24 cellular contexts compared by ENCODE assay signal in the genomic region with DNA sequence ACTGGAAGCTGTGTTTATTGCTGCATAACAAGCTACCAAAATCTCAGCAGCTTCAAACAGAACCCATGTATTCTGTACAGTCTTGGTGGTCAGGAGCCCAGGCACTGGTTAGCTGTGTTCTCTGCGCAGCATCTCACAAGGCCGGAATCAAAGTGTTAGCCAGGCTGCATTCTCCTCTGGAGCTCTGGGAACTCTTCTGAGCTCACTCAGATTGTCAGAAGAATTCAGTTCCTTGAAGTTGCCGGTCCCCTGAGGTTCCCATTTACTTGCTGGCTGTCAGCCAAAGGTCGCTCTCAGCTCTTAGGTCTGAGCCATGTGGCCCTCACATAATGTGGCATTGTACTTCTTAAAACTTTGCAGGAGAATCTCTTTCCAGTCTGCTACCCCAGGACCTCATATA.
DNase-seq lines count a peak whose midpoint lies in the region; ATAC-seq, FAIRE-seq and TF ChIP-seq lines count a peak whose summit lies in the region.
"Had no signal": no experiment of that assay in that cellular context is flagged by ENCODE, and none has a peak within 500 bp of the region (broad histone marks: within the 10 kb centered on the region; RNA-seq: fewer than 3 reads in every experiment).

No MANE protein-coding gene starts in this region.

- 63% methylated on average over 4 of the region's 4 CpGs for WGBS in SK-N-SH (ENCODE audit: low lambda C conversion rate)

- H3K9me3 Mint-ChIP-seq in mesothelial cell of epicardium, result no peaks in the 10 kb centered on the region
- H3K9me3 Mint-ChIP-seq in activated naive CD4-positive, alpha-beta T cell treated with anti-CD3 and anti-CD28 coated beads, Interleukin-2, amount 50 U/mL, for 72 hours, result peaks cover 0 to 3% of the 10 kb centered on the region in 2 donors
- H3K9me3 Mint-ChIP-seq: activated T-helper 2 cell treated with anti-CD3 and anti-CD28 coated beads, Interferon-gamma antibody, Interleukin-2, Interleukin-4, amounts not matched to agents 10 μg/mL and 5 μg/mL and 100 μg/mL, durations not matched to agents 14 hours and 24 hours and 36 hours; T-helper 2 cell treated with Interferon-gamma antibody and Interleukin-4, amounts not matched to agents 5 μg/mL and 100 μg/mL, for 36 hours had no signal

- peak overlapping the region; percentile 7 for H3K27ac Mint-ChIP-seq in mesothelial cell of epicardium
- H3K27ac Mint-ChIP-seq in activated naive CD4-positive, alpha-beta T cell treated with anti-CD3 and anti-CD28 coated beads, Interleukin-2, amount 50 U/mL, for 72 hours, result no peak overlapping the region
- H3K27ac Mint-ChIP-seq: activated naive CD8-positive, alpha-beta T cell; activated T-helper 2 cell treated with anti-CD3 and anti-CD28 coated beads, Interferon-gamma antibody, Interleukin-2, Interleukin-4, amounts not matched to agents 10 μg/mL and 5 μg/mL and 100 μg/mL, durations not matched to agents 14 hours and 24 hours and 36 hours; progenitor cell of endocrine pancreas; T-helper 2 cell treated with Interferon-gamma antibody and Interleukin-4, amounts not matched to agents 5 μg/mL and 100 μg/mL, for 36 hours had no signal

- intact Hi-C loops in Right ventricle myocardium inferior (cut with DNase I), result no loop called here

- no peak for FAIRE-seq in GM19239 (lab: Jason Lieb, UNC)

- no peaks in the 10 kb centered on the region for H3K27me3 Mint-ChIP-seq in mesothelial cell of epicardium (ENCODE audit: low read depth)

- DNase-seq in cardiac muscle cell (ENCODE audit: low read depth in 1 of 2, low spot score in 1 of 2) (peak; percentile 19 to 33), Right ventricle myocardium inferior (ENCODE audit: missing footprints) (no peak), SK-MEL-5 (ENCODE audit: low read depth, low spot score) (peak; percentile 9), mesothelial cell of epicardium (ENCODE audit: low spot score in 2 of 2, unreplicated experiment in 2 of 2) (no peak), SK-N-SH (no peak), GM19239 (ENCODE audit: insufficient read length, low spot score) (no peak)
- no peak for DNase-seq in activated naive CD4-positive, alpha-beta T cell treated with anti-CD3 and anti-CD28 coated beads, Interleukin-2, amount 50 U/mL, for 72 hours (ENCODE audit: low spot score in 2 of 2)
- DNase-seq: activated CD8-positive, alpha-beta memory T cell treated with anti-CD3 and anti-CD28 coated beads, Interleukin-2, amount 50 U/mL, for 4 hours; aorta; C1 segment of cervical spinal cord; Calu3; dermis blood vessel endothelial cell; IMR-90; lower lobe of right lung; NCI-H1436 treated with DMSO at 0.1 percent for 48 hours; NCI-H2107; NCI-H524; stomach; transverse colon had no signal

- no peaks in the 10 kb centered on the region for H3K9me3 ChIP-seq in cardiac muscle cell (ENCODE audit: low read depth)
- H3K9me3 ChIP-seq in SK-N-SH, result no peaks in the 10 kb centered on the region
- H3K9me3 ChIP-seq: lower lobe of right lung, stomach, transverse colon had no signal

- H3K4me1 ChIP-seq in cardiac muscle cell (ENCODE audit: low read depth) (no peaks in the 10 kb centered on the region), SK-N-SH (ENCODE audit: control insufficient read depth in 1 of 2, insufficient read depth in 2 of 2, low read depth in 1 of 2, low read length in 1 of 2) (no peaks in the 10 kb centered on the region; a peak in 1 of 4 replicates)
- H3K4me1 ChIP-seq: lower lobe of right lung, stomach, transverse colon had no signal

- H3K27ac ChIP-seq in cardiac muscle cell (no peak overlapping the region), SK-N-SH (ENCODE audit: low read depth in 2 of 2, low read length in 1 of 2) (no peak overlapping the region)
- H3K27ac ChIP-seq: lower lobe of right lung, stomach, transverse colon had no signal

- TF ChIP-seq CTCF in cardiac muscle cell (IDR thresholded peaks at IDR 0.05; ENCODE audit: low read depth, low read length) (no peak), mesothelial cell of epicardium (IDR thresholded peaks at IDR 0.05; ENCODE audit: unreplicated experiment) (no peak), SK-N-SH (IDR thresholded peaks at IDR 0.05) (no peak)

- H2AFZ ChIP-seq in SK-N-SH (ENCODE audit: low read depth), result no peak overlapping the region

- no peaks in the 10 kb centered on the region for H3K9me2 ChIP-seq in SK-N-SH

- ATAC-seq in Right ventricle myocardium inferior, result no peak
- ATAC-seq in activated naive CD4-positive, alpha-beta T cell treated with anti-CD3 and anti-CD28 coated beads, Interleukin-2, amount 50 U/mL, for 72 hours, result no peak
- no peak for ATAC-seq in GM18517 (IDR thresholded peaks at IDR 0.05; ENCODE audit: unreplicated experiment)
- ATAC-seq: lower lobe of right lung had no signal

- no peak overlapping the region for H3K4me3 Mint-ChIP-seq in mesothelial cell of epicardium
- H3K4me3 Mint-ChIP-seq: activated naive CD8-positive, alpha-beta T cell; T-helper 2 cell treated with Interferon-gamma antibody and Interleukin-4, amounts not matched to agents 5 μg/mL and 100 μg/mL, for 36 hours had no signal

- H3K4me1 Mint-ChIP-seq in mesothelial cell of epicardium, result peaks cover 37% of the 10 kb centered on the region

- POLR2A ChIA-PET in SK-N-SH (lab: Yijun Ruan, JAX), result no interaction called here

- H3K27me3 ChIP-seq in cardiac muscle cell (peaks cover 3% of the 10 kb centered on the region), SK-N-SH (ENCODE audit: insufficient read depth) (no peaks in the 10 kb centered on the region)
- H3K27me3 ChIP-seq: transverse colon had no signal

- no peak for TF ChIP-seq EP300 in SK-N-SH (IDR thresholded peaks at IDR 0.05; ENCODE audit: borderline replicate concordance in 1 of 2, low read depth in 1 of 2, low read length in 1 of 2)

- in situ Hi-C loops in SK-MEL-5 (cut with HindIII; ENCODE audit: low pct_unique_long_range_greater_than_20kb, low sequenced_read_pairs), result no loop called here

- CTCF ChIA-PET in SK-N-SH (lab: Yijun Ruan, JAX), result no interaction called here

- no peak overlapping the region for H3K4me2 ChIP-seq in SK-N-SH

- H3K4me3 ChIP-seq in cardiac muscle cell (no peak overlapping the region), SK-N-SH (ENCODE audit: low read depth in 2 of 2, low read length in 1 of 2) (no peak overlapping the region)
- H3K4me3 ChIP-seq: lower lobe of right lung, stomach, transverse colon had no signal

- H3F3A ChIP-seq in SK-N-SH (replicated peaks; ENCODE audit: insufficient read depth), result no peaks in the 10 kb centered on the region

- H3K79me2 ChIP-seq in SK-N-SH (ENCODE audit: insufficient read depth), result no peaks in the 10 kb centered on the region

- no peak overlapping the region for H3K9ac ChIP-seq in SK-N-SH

- H3K36me3 ChIP-seq in cardiac muscle cell (no peaks in the 10 kb centered on the region), SK-N-SH (replicated peaks in 1 of 2; ENCODE audit: control insufficient read depth in 1 of 2, insufficient read depth in 2 of 2, low read length in 1 of 2) (no peaks in the 10 kb centered on the region)
- H3K36me3 ChIP-seq: lower lobe of right lung, stomach, transverse colon had no signal

- H4K20me1 ChIP-seq in SK-N-SH (ENCODE audit: insufficient read depth), result no peaks in the 10 kb centered on the region

- no peak for TF ChIP-seq RAD21 in SK-N-SH (IDR thresholded peaks at IDR 0.05; ENCODE audit: low read length)

- H3K36me3 Mint-ChIP-seq in mesothelial cell of epicardium, result no peaks in the 10 kb centered on the region
- no peaks in the 10 kb centered on the region for H3K36me3 Mint-ChIP-seq in activated naive CD4-positive, alpha-beta T cell treated with anti-CD3 and anti-CD28 coated beads, Interleukin-2, amount 50 U/mL, for 72 hours
- H3K36me3 Mint-ChIP-seq: activated naive CD8-positive, alpha-beta T cell had no signal

TF ChIP-seq in SK-N-SH, 30 proteins besides CTCF, POLR2A, EP300 and RAD21:
- TF ChIP-seq EZH2phosphoT487 (IDR thresholded peaks at IDR 0.05; ENCODE audit: borderline replicate concordance, low read depth) (no peak), POLR2AphosphoS5 (IDR thresholded peaks at IDR 0.05; ENCODE audit: low read depth, low read length) (no peak), MEF2A (IDR thresholded peaks at IDR 0.05; ENCODE audit: borderline replicate concordance, low read depth) (no peak), USF2 (IDR thresholded peaks at IDR 0.05; ENCODE audit: borderline replicate concordance, low read depth, low read length) (no peak), RXRA (IDR thresholded peaks at IDR 0.05; ENCODE audit: borderline replicate concordance, low read depth) (no peak), TEAD4 (IDR thresholded peaks at IDR 0.05; ENCODE audit: borderline replicate concordance, insufficient read depth) (no peak), GATA2 (CRISPR knock-in tag; IDR thresholded peaks at IDR 0.05) (no peak), GABPA (IDR thresholded peaks at IDR 0.05; ENCODE audit: low read depth) (no peak), ELF1 (IDR thresholded peaks at IDR 0.05) (no peak), TAF1 (IDR thresholded peaks at IDR 0.05; ENCODE audit: borderline replicate concordance, low read depth, low read length) (no peak), SMC3 (IDR thresholded peaks at IDR 0.05; ENCODE audit: low read depth, low read length) (no peak), FOXJ3 (CRISPR knock-in tag; IDR thresholded peaks at IDR 0.05) (no peak)
- TF ChIP-seq, protein P1, sequence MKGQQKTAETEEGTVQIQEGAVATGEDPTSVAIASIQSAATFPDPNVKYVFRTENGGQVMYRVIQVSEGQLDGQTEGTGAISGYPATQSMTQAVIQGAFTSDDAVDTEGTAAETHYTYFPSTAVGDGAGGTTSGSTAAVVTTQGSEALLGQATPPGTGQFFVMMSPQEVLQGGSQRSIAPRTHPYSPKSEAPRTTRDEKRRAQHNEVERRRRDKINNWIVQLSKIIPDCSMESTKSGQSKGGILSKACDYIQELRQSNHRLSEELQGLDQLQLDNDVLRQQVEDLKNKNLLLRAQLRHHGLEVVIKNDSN (IDR thresholded peaks at IDR 0.05; ENCODE audit: borderline replicate concordance, low read depth), result no peak
- TF ChIP-seq, protein P2, sequence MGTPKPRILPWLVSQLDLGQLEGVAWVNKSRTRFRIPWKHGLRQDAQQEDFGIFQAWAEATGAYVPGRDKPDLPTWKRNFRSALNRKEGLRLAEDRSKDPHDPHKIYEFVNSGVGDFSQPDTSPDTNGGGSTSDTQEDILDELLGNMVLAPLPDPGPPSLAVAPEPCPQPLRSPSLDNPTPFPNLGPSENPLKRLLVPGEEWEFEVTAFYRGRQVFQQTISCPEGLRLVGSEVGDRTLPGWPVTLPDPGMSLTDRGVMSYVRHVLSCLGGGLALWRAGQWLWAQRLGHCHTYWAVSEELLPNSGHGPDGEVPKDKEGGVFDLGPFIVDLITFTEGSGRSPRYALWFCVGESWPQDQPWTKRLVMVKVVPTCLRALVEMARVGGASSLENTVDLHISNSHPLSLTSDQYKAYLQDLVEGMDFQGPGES (IDR thresholded peaks at IDR 0.05; ENCODE audit: low read depth, low read length), result no peak

Comparison
In these comparisons a context has a peak if more than half of its experiments do, and no peak if none do; other contexts are left out.
1. DNase-seq: peak in cardiac muscle cell (2 of 2) and SK-MEL-5 (single experiment); none in Right ventricle myocardium inferior (single experiment), mesothelial cell of epicardium (0 of 2), SK-N-SH (single experiment), GM19239 (single experiment) and activated naive CD4-positive, alpha-beta T cell treated with anti-CD3 and anti-CD28 coated beads, Interleukin-2, amount 50 U/mL, for 72 hours (0 of 2).